ENCODE assay signal across 11 cellular contexts in genomic region chr6:139732451-139732850, GRCh38.
DNase-seq lines count a peak whose midpoint lies in the region; ATAC-seq and TF ChIP-seq lines count a peak whose summit lies in the region.
"Had no signal": no experiment of that assay in that cellular context is flagged by ENCODE, and none has a peak within 500 bp of the region (broad histone marks: within the 10 kb centered on the region; RNA-seq: fewer than 3 reads in every experiment).

No MANE protein-coding gene starts in this region.

- no peaks in the 10 kb centered on the region for H3K36me3 ChIP-seq in neuron (ENCODE audit: insufficient read depth, low read length)
- H3K36me3 ChIP-seq: pancreas had no signal

- no peaks in the 10 kb centered on the region for H3K4me1 ChIP-seq in neuron (ENCODE audit: insufficient read depth, low read length)
- H3K4me1 ChIP-seq: pancreas had no signal

- H3K27me3 ChIP-seq in neuron (ENCODE audit: insufficient read depth, low read length) = no peaks in the 10 kb centered on the region
- H3K27me3 ChIP-seq: pancreas had no signal

- in situ Hi-C loops in Caki2 (cut with HindIII; ENCODE audit: low pct_unique_long_range_greater_than_20kb, low sequenced_read_pairs) = no loop called here

- no peak for TF ChIP-seq POLR2A in NB4 (IDR thresholded peaks at IDR 0.05; ENCODE audit: extremely low read depth, insufficient read length)

- TF ChIP-seq CTCF in NB4 (IDR thresholded peaks at IDR 0.05; ENCODE audit: low read depth, low read length) = no peak

- DNase-seq in Caki2 (ENCODE audit: low read depth) (peak; percentile 61), NB4 (ENCODE audit: low read depth) (peak; percentile 28), dermis blood vessel endothelial cell (peak; percentile 85), NCI-H146 (lab: John Stamatoyannopoulos, UW) (no peak)
- DNase-seq in activated CD4-positive, alpha-beta T cell treated with anti-CD3 and anti-CD28 coated beads for 48 hours = no peak
- DNase-seq: cortex of kidney, NCI-H1694, pancreas had no signal

- peak overlapping the region; percentile 26 for H2AFZ ChIP-seq in neuron (ENCODE audit: low read depth, low read length)

- H3K4me3 ChIP-seq in NB4 (ENCODE audit: low read depth, low read length) (no peak overlapping the region), neuron (ENCODE audit: low read length) (no peak overlapping the region)
- H3K4me3 ChIP-seq: pancreas had no signal

- H3K9me3 ChIP-seq in neuron (ENCODE audit: low read length) = no peaks in the 10 kb centered on the region
- H3K9me3 ChIP-seq: pancreas had no signal

- ATAC-seq in activated CD4-positive, CD25-positive, alpha-beta regulatory T cell treated with anti-CD3 and anti-CD28 coated beads, Interleukin-2, amount 50 U/mL, for 24 hours = no peak
- ATAC-seq in HG03565 (IDR thresholded peaks at IDR 0.05; ENCODE audit: unreplicated experiment) = no peak

Comparison
In these comparisons a context has a peak if more than half of its experiments do, and no peak if none do; other contexts are left out.
1. DNase-seq: peak in Caki2 (single experiment), NB4 (single experiment) and dermis blood vessel endothelial cell (single experiment); none in activated CD4-positive, alpha-beta T cell treated with anti-CD3 and anti-CD28 coated beads for 48 hours (single experiment) and NCI-H146 (single experiment).